34 cellular contexts compared by ENCODE assay signal in the genomic region with DNA sequence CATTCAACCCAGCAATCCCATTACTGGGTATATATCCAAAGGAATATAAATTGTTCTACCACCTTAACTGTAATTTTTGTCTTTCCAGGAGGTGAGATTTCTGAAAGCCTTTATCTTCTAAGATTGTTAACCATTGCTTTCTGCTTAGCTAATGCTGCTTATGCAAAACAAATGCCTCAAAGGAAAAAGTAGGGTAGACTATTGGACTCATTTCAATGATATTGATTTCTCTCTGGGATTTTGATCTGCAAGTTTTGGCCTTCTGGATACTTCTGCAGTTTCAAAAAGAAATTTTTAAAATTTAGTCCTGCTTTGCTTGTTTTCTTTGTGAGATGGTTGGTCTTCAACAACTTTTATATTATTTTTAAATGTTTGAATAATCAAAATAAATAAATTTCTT.
"Had no signal": no experiment of that assay in that cellular context is flagged by ENCODE, and none has a peak within 500 bp of the region (broad histone marks: within the 10 kb centered on the region; RNA-seq: fewer than 3 reads in every experiment).

No MANE protein-coding gene starts in this region.

- FAIRE-seq: astrocyte, bronchial epithelial cell had no signal

- H3K4me1 ChIP-seq: adrenal gland, ascending aorta, body of pancreas, breast epithelium had no signal

- DNase-seq: activated effector memory CD4-positive, alpha-beta T cell treated with anti-CD3 and anti-CD28 coated beads, Interleukin-2, amount 50 U/mL, for 16 hours; activated effector memory CD4-positive, alpha-beta T cell treated with Interleukin-2 at 50 U/mL for 16 hours; activated gamma-delta T cell; activated gamma-delta T cell treated with Interleukin-2 at 50 U/mL for 16 hours; activated naive CD4-positive, alpha-beta T cell; activated naive CD4-positive, alpha-beta T cell treated with anti-CD3 and anti-CD28 coated beads for 36 hours; activated naive CD4-positive, alpha-beta T cell treated with anti-CD3 and anti-CD28 coated beads, Interleukin-2, amount 10 ng/mL, durations not matched to agents 7 days and 5 days; activated naive CD4-positive, alpha-beta T cell treated with anti-CD3 and anti-CD28 coated beads, Interleukin-2, amount 50 U/mL, for 16 hours; activated naive CD4-positive, alpha-beta T cell treated with Interleukin-2 at 50 U/mL for 16 hours; activated naive CD8-positive, alpha-beta T cell treated with anti-CD3 and anti-CD28 coated beads for 36 hours; activated naive CD8-positive, alpha-beta T cell treated with anti-CD3 and anti-CD28 coated beads, Interleukin-2, amount 10 ng/mL, durations not matched to agents 7 days and 5 days; activated naive CD8-positive, alpha-beta T cell treated with anti-CD3 and anti-CD28 coated beads, Interleukin-2, amount 50 U/mL, for 24 hours; activated T-cell treated with anti-CD3 and anti-CD28 coated beads, Interleukin-2, amount 50 U/mL, for 1 hour; activated T-cell treated with anti-CD3 and anti-CD28 coated beads, Interleukin-2, amount 50 U/mL, for 24 hours; activated T-cell treated with anti-CD3 and anti-CD28 coated beads, Interleukin-2, amount 50 U/mL, for 4 hours; activated T-cell treated with anti-CD3 and anti-CD28 coated beads, Interleukin-2, amount 50 U/mL, for 48 hours; activated T-cell treated with anti-CD3 and anti-CD28 coated beads, Interleukin-2, amount 50 U/mL, for 72 hours; adrenal gland; amniotic stem cell; amygdala; anterior cingulate cortex; aorta; body of pancreas; brain microvascular endothelial cell; caudate nucleus; central memory CD4-positive, alpha-beta T cell; cerebellar nuclear complex had no signal

- H3K27ac ChIP-seq: adrenal gland, ascending aorta, body of pancreas, brain microvascular endothelial cell, breast epithelium, cardiac muscle cell had no signal

- H3K9me3 ChIP-seq: adrenal gland, ascending aorta, body of pancreas, breast epithelium had no signal

- H3K36me3 ChIP-seq: adrenal gland, ascending aorta, brain microvascular endothelial cell, breast epithelium, cardiac muscle cell had no signal

- ATAC-seq: activated naive CD4-positive, alpha-beta T cell treated with anti-CD3 and anti-CD28 coated beads, Interleukin-2, amount 50 U/mL, for 72 hours; activated naive CD8-positive, alpha-beta T cell treated with anti-CD3 and anti-CD28 coated beads, Interleukin-2, amount 50 U/mL, for 24 hours; activated T-cell treated with anti-CD3 and anti-CD28 coated beads, Interleukin-2, amount 50 U/mL, for 4 hours; activated T-cell treated with anti-CD3 and anti-CD28 coated beads, Interleukin-2, amount 50 U/mL, for 72 hours; activated T-helper 17 cell treated with anti-CD3 and anti-CD28 coated beads, Interleukin-2, amount 50 U/mL, for 72 hours; body of pancreas had no signal

- H3K4me3 ChIP-seq: adrenal gland, ascending aorta, body of pancreas, breast epithelium, cardiac muscle cell had no signal

- H3K27me3 ChIP-seq: adrenal gland, ascending aorta, body of pancreas, brain microvascular endothelial cell, breast epithelium, cardiac muscle cell had no signal
